8 cellular contexts compared by ENCODE assay signal in genomic region chr5:80487829-80488708, GRCh38. TPM values are rescaled to one million over a fixed set of nuclear protein-coding genes. Genes with fewer than 3 reads are reported as not detected.
DNase-seq lines count a peak whose midpoint lies in the region; ATAC-seq and TF ChIP-seq lines count a peak whose summit lies in the region.

Gene FAM151B, plus strand, starts transcription at chr5:80488100. Its CDS starts 24 bp downstream, at chr5:80488124.

- H3K36me3 ChIP-seq in kidney epithelial cell (ENCODE audit: control insufficient read depth, insufficient read depth, low read length) = no peaks in the 10 kb centered on the region

- DNase-seq in AG10803 (ENCODE audit: low read depth) = peak; percentile 85
- DNase-seq in NCI-H345 treated with DMSO at 0.1 percent for 48 hours (lab: John Stamatoyannopoulos, UW; ENCODE audit: unreplicated experiment) = peak; percentile 84
- peak; percentile 59 to 70 for DNase-seq in activated CD4-positive, alpha-beta T cell treated with anti-CD3 and anti-CD28 coated beads for 24 hours (ENCODE audit: low read depth in 2 of 2)
- DNase-seq in chondrocyte (ENCODE audit: low spot score) = peak; percentile 94
- DNase-seq in kidney epithelial cell (ENCODE audit: low read depth) = peak; percentile 88
- peak; percentile 50 to 74 (median 67) for DNase-seq in stimulated activated CD4-positive, alpha-beta T cell treated with anti-CD3 and anti-CD28 coated beads, Interleukin-12 subunit alpha, Interleukin-12 subunit beta, amount 100 ng/mL, for 48 hours (ENCODE audit: low read depth in 2 of 3, low spot score in 1 of 3)

- peaks cover 28% of the 10 kb centered on the region for H3K4me1 Mint-ChIP-seq in chondrocyte (ENCODE audit: low read depth)

- H3K9me3 Mint-ChIP-seq in chondrocyte (ENCODE audit: low read depth) = peaks cover 6% of the 10 kb centered on the region

- H3K4me3 ChIP-seq in AG10803 (ENCODE audit: low read length) (peak within 1 kb of the TSS; percentile 83), kidney epithelial cell (ENCODE audit: low read depth, low read length) (peak within 1 kb of the TSS; percentile 70)

- peak; percentile 88 for ATAC-seq in GM19035 (IDR thresholded peaks at IDR 0.05; ENCODE audit: unreplicated experiment)
- peak; percentile 89 for ATAC-seq in HG03354 (IDR thresholded peaks at IDR 0.05; ENCODE audit: poor library complexity, severe bottlenecking, unreplicated experiment)

- no peaks in the 10 kb centered on the region for H3K27me3 Mint-ChIP-seq in chondrocyte (ENCODE audit: low read depth)

- peak within 1 kb of the TSS; percentile 94 for H3K27ac Mint-ChIP-seq in chondrocyte (ENCODE audit: unreplicated experiment)

- H3K36me3 Mint-ChIP-seq in chondrocyte (ENCODE audit: low read depth) = peaks cover 18% of the 10 kb centered on the region

- H3K27me3 ChIP-seq in kidney epithelial cell (ENCODE audit: control insufficient read depth, insufficient read depth, low read length) = no peaks in the 10 kb centered on the region

- H3K4me3 Mint-ChIP-seq in chondrocyte (ENCODE audit: unreplicated experiment) = peak within 1 kb of the TSS; percentile 97

- TF ChIP-seq CTCF in AG10803 (conservative IDR thresholded peaks at IDR 0.05; ENCODE audit: low read length) = peak; percentile 41
- peak; percentile 67 for TF ChIP-seq CTCF in chondrocyte (IDR thresholded peaks at IDR 0.05)
- TF ChIP-seq CTCF in kidney epithelial cell (IDR thresholded peaks at IDR 0.05; ENCODE audit: insufficient read depth, low read length, poor library complexity, severe bottlenecking) = peak; percentile 13

RNA-seq across cellular contexts. Expression of gene FAM151B, which starts in this region (rescaled TPM):
- 5.7 to 7.1 TPM (median 7.1 TPM) in 3 replicates for total RNA-seq in chondrocyte
- total RNA-seq in kidney epithelial cell = 1.0 and 3.8 TPM in 2 replicates

Comparison
In these comparisons a context has a peak if more than half of its experiments do, and no peak if none do; other contexts are left out.
1. Peak in every context shown above with its lines: DNase-seq, ATAC-seq and H3K4me3 ChIP-seq.
2. CTCF ChIP-seq: peak in every context shown above with its lines; median percentile 67 in chondrocyte; 41 in AG10803; 13 in kidney epithelial cell.